9 cellular contexts compared by ENCODE assay signal in the genomic region with DNA sequence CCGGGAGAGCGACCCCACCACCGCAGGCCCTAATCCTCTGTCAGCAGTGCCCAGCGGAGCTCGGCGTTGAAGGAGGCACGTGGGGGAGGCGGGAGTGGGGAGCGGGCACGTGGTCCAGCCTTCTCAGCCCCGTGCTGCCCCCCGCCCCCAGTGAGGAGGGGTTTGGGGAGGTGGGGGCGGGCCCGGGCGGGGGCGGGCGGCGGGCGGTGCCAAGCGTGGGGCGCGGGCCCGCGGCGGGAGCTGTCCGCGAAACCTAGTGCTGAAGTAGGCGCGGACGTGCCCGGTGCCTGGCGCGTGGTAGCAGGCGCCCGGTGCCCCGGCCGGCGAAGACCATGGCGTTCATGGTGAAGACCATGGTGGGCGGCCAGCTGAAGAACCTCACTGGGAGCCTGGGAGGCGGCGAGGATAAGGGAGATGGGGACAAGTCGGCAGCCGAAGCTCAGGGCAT. TPM values are rescaled to one million over a fixed set of nuclear protein-coding genes. Genes with fewer than 3 reads are reported as not detected.
DNase-seq lines count a peak whose midpoint lies in the region; ATAC-seq, FAIRE-seq and TF ChIP-seq lines count a peak whose summit lies in the region.
"Had no signal": no experiment of that assay in that cellular context is flagged by ENCODE, and none has a peak within 500 bp of the region (broad histone marks: within the 10 kb centered on the region; RNA-seq: fewer than 3 reads in every experiment).

A gene with protein sequence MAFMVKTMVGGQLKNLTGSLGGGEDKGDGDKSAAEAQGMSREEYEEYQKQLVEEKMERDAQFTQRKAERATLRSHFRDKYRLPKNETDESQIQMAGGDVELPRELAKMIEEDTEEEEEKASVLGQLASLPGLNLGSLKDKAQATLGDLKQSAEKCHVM (plus strand): TSS at position 256 of the 448 bp plus-strand sequence. CDS start 77 bp downstream, at position 333.

- H3K36me3 ChIP-seq in A673 (ENCODE audit: insufficient read depth, low read length, poor library complexity, severe bottlenecking): no peaks in the 10 kb centered on the region

- no peaks in the 10 kb centered on the region for H3K9me3 ChIP-seq in A673 (ENCODE audit: low read depth, low read length, poor library complexity, severe bottlenecking)

- H3K4me1 ChIP-seq in A673 (ENCODE audit: insufficient read depth, low read length, poor library complexity, severe bottlenecking): peaks cover 9% of the 10 kb centered on the region

- no peak for TF ChIP-seq CTCF in A673 (conservative IDR thresholded peaks at IDR 0.05; ENCODE audit: low read depth, low read length)
- no peak for TF ChIP-seq CTCF in D721Med (IDR thresholded peaks at IDR 0.05; ENCODE audit: insufficient read depth, missing control alignments)

- POLR2A ChIA-PET in A673 (lab: Charles Lee; ENCODE audit: low non-redundant PET): interaction anchor here (0.6 kb wide), 1 partner anchor 415 kb away, joined by 3 read pairs; no protein-coding TSS in a partner anchor

- CTCF ChIA-PET in A673 (lab: Charles Lee): interaction anchor here (0.6 to 1.2 kb wide), 2 partner anchors 43 to 116 kb away, joined by 3 to 8 read pairs; no protein-coding TSS in a partner anchor

- BruUV-seq in A673 (replicated peaks; lab: Mats Ljungman, UMichigan): no TSS peak

- FAIRE-seq in D721Med (lab: Jason Lieb, UNC): no peak
- FAIRE-seq: astrocyte had no signal

- intact Hi-C loops in A673 (cut with micrococcal nuclease; ENCODE audit: unreplicated experiment): no loop called here

- H3K4me3 ChIP-seq in A673 (ENCODE audit: low read depth, low read length, poor library complexity, severe bottlenecking): no peak within 1 kb of the TSS

- peaks cover 15% of the 10 kb centered on the region for H3K27me3 ChIP-seq in A673 (replicated peaks; ENCODE audit: insufficient read depth, low read depth, low read length, poor library complexity)

- ATAC-seq in HG03135 (IDR thresholded peaks at IDR 0.05; ENCODE audit: unreplicated experiment): no peak
- ATAC-seq in HG03095 (IDR thresholded peaks at IDR 0.05; ENCODE audit: unreplicated experiment): no peak

- no peak within 1 kb of the TSS for H3K27ac ChIP-seq in A673 (ENCODE audit: low read depth, low read length, poor library complexity, severe bottlenecking)

- peak; percentile 47 for DNase-seq in A673 (ENCODE audit: low spot score)
- peak; percentile 16 for DNase-seq in NCI-H1048 (lab: John Stamatoyannopoulos, UW)
- DNase-seq in activated gamma-delta T cell treated with Interleukin-2 at 50 U/mL for 16 hours: peak; percentile 40
- DNase-seq in left kidney (ENCODE audit: low read depth, low spot score): peak; percentile 88
- DNase-seq in SW 1271 (lab: John Stamatoyannopoulos, UW): no peak
- no peak for DNase-seq in D721Med (ENCODE audit: insufficient read length, low spot score)

RNA-seq across cellular contexts. Expression of the gene that starts here (rescaled TPM):
- total RNA-seq in A673 (2021): 0.17 and 0.28 TPM in 2 replicates
- total RNA-seq: astrocyte had no signal

Comparison
In these comparisons a context has a peak if more than half of its experiments do, and no peak if none do; other contexts are left out.
1. Peak in DNase-seq in A673; RNA of the gene not detected or under 1 TPM.
2. DNase-seq: peak in NCI-H1048 (single experiment), activated gamma-delta T cell treated with Interleukin-2 at 50 U/mL for 16 hours (single experiment) and left kidney (single experiment); none in SW 1271 (0 of 2) and D721Med (single experiment).